Comparison of ENCODE assay signal across 8 cellular contexts in genomic region chr13:40920826-40921225, GRCh38.
DNase-seq lines count a peak whose midpoint lies in the region; ATAC-seq, FAIRE-seq and TF ChIP-seq lines count a peak whose summit lies in the region.

No MANE protein-coding gene starts in this region.

- H3K9ac ChIP-seq in Loucy (ENCODE audit: low read depth, low read length, poor library complexity, severe bottlenecking): peak overlapping the region; percentile 58

- no peak for FAIRE-seq in D721Med (lab: Jason Lieb, UNC)

- no peaks in the 10 kb centered on the region for H3K27me3 ChIP-seq in Loucy (ENCODE audit: insufficient read depth, low read length, poor library complexity, severe bottlenecking)
- H3K27me3 ChIP-seq in naive thymus-derived CD4-positive, alpha-beta T cell (ENCODE audit: control insufficient read depth in 2 of 2, insufficient read depth in 2 of 2, low read length in 2 of 2): no peaks in the 10 kb centered on the region

- no peaks in the 10 kb centered on the region for H3K27me3 Mint-ChIP-seq in naive thymus-derived CD4-positive, alpha-beta T cell

- peak overlapping the region; percentile 48 for H3K4me3 ChIP-seq in AG09309 (ENCODE audit: control insufficient read depth, low read depth, low read length)
- peak overlapping the region; percentile 83 for H3K4me3 ChIP-seq in Loucy (ENCODE audit: low read length, poor library complexity, severe bottlenecking)
- H3K4me3 ChIP-seq in coronary artery: peak overlapping the region; percentile 70
- H3K4me3 ChIP-seq in naive thymus-derived CD4-positive, alpha-beta T cell (ENCODE audit: low read length): peak overlapping the region; percentile 72

- intact Hi-C loops in naive thymus-derived CD4-positive, alpha-beta T cell (cut with micrococcal nuclease): loop anchor here (1.0 to 10.0 kb wide), 20 partner anchors 9 to 1886 kb away; partner anchors contain the start of genes ELF1 (in 2 of the 2), KBTBD6 (in 2 of the 2), KBTBD7 (in 2 of the 2) and MRPS31 (in 2 of the 2)

- peak overlapping the region; percentile 82 to 88 for H3K27ac ChIP-seq in coronary artery
- H3K27ac ChIP-seq in naive thymus-derived CD4-positive, alpha-beta T cell (ENCODE audit: low read depth, low read length): peak overlapping the region; percentile 68

- POLR2A ChIA-PET in naive thymus-derived CD4-positive, alpha-beta T cell (lab: Charles Lee): interaction anchor here (0.8 to 2.8 kb wide), 10 partner anchors 8 to 153 kb away, joined by 3 to 17 read pairs (median 6); partner anchors contain the start of genes ELF1, SLC25A15 and WBP4

- H3K4me3 Mint-ChIP-seq in naive thymus-derived CD4-positive, alpha-beta T cell: peak overlapping the region; percentile 91 to 100 (median 98)

- H3K4me2 ChIP-seq in Loucy (ENCODE audit: low read depth, low read length, poor library complexity, severe bottlenecking): peak overlapping the region; percentile 81

- H3K79me2 ChIP-seq in Loucy (ENCODE audit: insufficient read depth, low read length): peaks cover 28% of the 10 kb centered on the region

- no peaks in the 10 kb centered on the region for H3K9me2 ChIP-seq in Loucy (replicated peaks; ENCODE audit: low read depth, low read length)

- H4K20me1 ChIP-seq in Loucy (ENCODE audit: insufficient read depth, low read length, poor library complexity, severe bottlenecking): no peaks in the 10 kb centered on the region

- H3K9me3 ChIP-seq in Loucy (ENCODE audit: insufficient read depth, low read depth, low read length): no peaks in the 10 kb centered on the region
- H3K9me3 ChIP-seq in naive thymus-derived CD4-positive, alpha-beta T cell (ENCODE audit: control insufficient read depth in 2 of 3, low read length in 3 of 3): no peaks in the 10 kb centered on the region

- TF ChIP-seq CTCF in AG09309 (IDR thresholded peaks at IDR 0.05; ENCODE audit: control insufficient read depth, insufficient read depth, low read depth, low read length, missing control alignments): no peak
- TF ChIP-seq CTCF in Loucy (conservative IDR thresholded peaks at IDR 0.05; ENCODE audit: low read length): no peak
- no peak for TF ChIP-seq CTCF in coronary artery (IDR thresholded peaks at IDR 0.05)
- no peak for TF ChIP-seq CTCF in D721Med (IDR thresholded peaks at IDR 0.05; ENCODE audit: insufficient read depth, missing control alignments)

- peaks cover 0 to 2% (median 0%) of the 10 kb centered on the region in 11 donors for H3K9me3 Mint-ChIP-seq in naive thymus-derived CD4-positive, alpha-beta T cell

- H3K4me1 Mint-ChIP-seq in naive thymus-derived CD4-positive, alpha-beta T cell: peaks cover 21 to 46% (median 36%) of the 10 kb centered on the region in 7 donors

- no peaks in the 10 kb centered on the region; the same call in 1 of the 2 replicates for H3F3A ChIP-seq in Loucy (ENCODE audit: low read depth)

- ATAC-seq in naive thymus-derived CD4-positive, alpha-beta T cell: no peak
- ATAC-seq in GM21576 (IDR thresholded peaks at IDR 0.05; ENCODE audit: unreplicated experiment): no peak
- no peak for ATAC-seq in GM19035 (IDR thresholded peaks at IDR 0.05; ENCODE audit: unreplicated experiment)

- DNase-seq in AG09309 (ENCODE audit: low read depth) (no peak), coronary artery (ENCODE audit: low spot score) (no peak), D721Med (ENCODE audit: insufficient read length, low spot score) (no peak)
- no peak for DNase-seq in naive thymus-derived CD4-positive, alpha-beta T cell
- DNase-seq in stimulated activated CD4-positive, alpha-beta T cell treated with anti-CD3 and anti-CD28 coated beads, Interleukin-15, amount 100 ng/mL, for 24 hours: no peak

- peak overlapping the region; percentile 97; the same call in 1 of the 2 replicates for H2AFZ ChIP-seq in Loucy (ENCODE audit: low read length)

- peak overlapping the region; percentile 86 to 97 (median 95) for H3K27ac Mint-ChIP-seq in naive thymus-derived CD4-positive, alpha-beta T cell

- peaks cover 0 to 10% (median 0%) of the 10 kb centered on the region in 5 donors for H3K36me3 Mint-ChIP-seq in naive thymus-derived CD4-positive, alpha-beta T cell

- CTCF ChIA-PET in naive thymus-derived CD4-positive, alpha-beta T cell (lab: Charles Lee): interaction anchor here (0.7 to 1.4 kb wide), 6 partner anchors 105 to 144 kb away, joined by 3 to 8 read pairs (median 4); partner anchors contain the start of gene SLC25A15

- H3K36me3 ChIP-seq in Loucy (ENCODE audit: insufficient read depth, low read length): no peaks in the 10 kb centered on the region
- H3K36me3 ChIP-seq in naive thymus-derived CD4-positive, alpha-beta T cell (ENCODE audit: control insufficient read depth in 2 of 3, insufficient read depth in 3 of 3, low read length in 3 of 3): no peaks in the 10 kb centered on the region

- peaks cover 16% of the 10 kb centered on the region for H3K4me1 ChIP-seq in Loucy (ENCODE audit: insufficient read depth, low read length, poor library complexity, severe bottlenecking)
- peaks cover 0 to 8% of the 10 kb centered on the region in 2 donors for H3K4me1 ChIP-seq in naive thymus-derived CD4-positive, alpha-beta T cell (ENCODE audit: control insufficient read depth in 2 of 2, insufficient read depth in 2 of 2, low read length in 2 of 2)
